8 cellular contexts compared by ENCODE assay signal in the genomic region with DNA sequence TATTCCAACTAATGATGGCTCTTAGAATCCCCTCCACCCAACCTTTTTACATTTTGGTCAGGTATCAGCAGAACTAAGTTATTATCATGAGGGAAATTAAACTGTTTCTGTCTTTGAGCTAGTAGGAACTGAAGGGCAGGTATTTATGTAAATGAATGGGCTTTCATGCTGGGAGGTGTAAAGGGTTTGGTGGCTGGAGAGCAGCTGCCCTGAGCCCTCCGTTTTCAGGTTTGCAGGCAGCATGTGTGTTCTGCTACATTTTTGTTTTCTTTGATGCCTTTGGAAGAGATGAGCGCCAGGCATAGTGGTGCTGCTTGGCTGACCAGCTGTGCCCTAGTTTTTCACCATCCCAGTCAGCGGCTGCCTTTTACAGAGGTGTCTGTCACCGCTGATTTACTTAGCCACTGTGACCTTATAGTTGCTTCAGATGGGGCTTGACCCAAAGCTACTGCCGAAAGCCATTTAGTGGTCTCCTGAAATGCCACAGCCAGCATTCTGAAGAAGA.
DNase-seq lines count a peak whose midpoint lies in the region; ATAC-seq lines count a peak whose summit lies in the region.

No MANE protein-coding gene starts in this region.

- H3K27ac Mint-ChIP-seq in activated naive CD4-positive, alpha-beta T cell treated with anti-CD3 and anti-CD28 coated beads, Interleukin-2, amount 10 ng/mL, durations not matched to agents 7 days and 5 days: peak overlapping the region; percentile 93
- H3K27ac Mint-ChIP-seq in activated naive CD4-positive, alpha-beta T cell treated with anti-CD3 and anti-CD28 coated beads, Interleukin-2, amount 50 U/mL, for 72 hours: peak overlapping the region; percentile 25 to 90

- H3K36me3 ChIP-seq in subcutaneous abdominal adipose tissue (ENCODE audit: control insufficient read depth in 5 of 5, insufficient read depth in 5 of 5, low read length in 5 of 5): no peaks in the 10 kb centered on the region

- H3K36me3 Mint-ChIP-seq in activated naive CD4-positive, alpha-beta T cell treated with anti-CD3 and anti-CD28 coated beads, Interleukin-2, amount 10 ng/mL, durations not matched to agents 7 days and 5 days: peaks cover 9% of the 10 kb centered on the region
- no peaks in the 10 kb centered on the region for H3K36me3 Mint-ChIP-seq in activated naive CD4-positive, alpha-beta T cell treated with anti-CD3 and anti-CD28 coated beads, Interleukin-2, amount 50 U/mL, for 72 hours

- no peaks in the 10 kb centered on the region for H3K27me3 ChIP-seq in subcutaneous abdominal adipose tissue (ENCODE audit: control insufficient read depth in 5 of 5, insufficient read depth in 4 of 5, low read length in 5 of 5)

- peak overlapping the region in 3 of 5 donors; percentile 32 to 75 (median 40) for H3K9ac ChIP-seq in subcutaneous abdominal adipose tissue (ENCODE audit: low read length in 5 of 5)

- peaks cover 63% of the 10 kb centered on the region for H3K4me1 Mint-ChIP-seq in activated naive CD4-positive, alpha-beta T cell treated with anti-CD3 and anti-CD28 coated beads, Interleukin-2, amount 10 ng/mL, durations not matched to agents 7 days and 5 days

- CTCF ChIA-PET in activated naive CD4-positive, alpha-beta T cell treated with anti-CD3 and anti-CD28 coated beads, Interleukin-2, amount 10 ng/mL, durations not matched to agents 7 days and 5 days (lab: Charles Lee): interaction anchor here (0.6 to 5.3 kb wide), 7 partner anchors 9 to 161 kb away, joined by 3 to 58 read pairs (median 5); no protein-coding TSS in a partner anchor

- no peak overlapping the region for H3K27ac ChIP-seq in subcutaneous abdominal adipose tissue (ENCODE audit: low read depth, low read length)

- peaks cover 0 to 16% (median 11%) of the 10 kb centered on the region in 5 donors for H3K4me1 ChIP-seq in subcutaneous abdominal adipose tissue (ENCODE audit: control insufficient read depth in 5 of 5, insufficient read depth in 5 of 5, low read length in 5 of 5)

- ATAC-seq in activated naive CD4-positive, alpha-beta T cell treated with anti-CD3 and anti-CD28 coated beads, Interleukin-2, amount 50 U/mL, for 72 hours: peak in 1 of 2 donors; percentile 19

- no peak for DNase-seq in activated naive CD4-positive, alpha-beta T cell treated with anti-CD3 and anti-CD28 coated beads, Interleukin-2, amount 10 ng/mL, durations not matched to agents 7 days and 5 days
- DNase-seq in activated naive CD4-positive, alpha-beta T cell treated with Interleukin-2 at 50 U/mL for 16 hours: no peak
- no peak for DNase-seq in activated naive CD4-positive, alpha-beta T cell treated with anti-CD3 and anti-CD28 coated beads, Interleukin-2, amount 50 U/mL, for 72 hours (ENCODE audit: low spot score in 2 of 2)
- DNase-seq in iPS-NIHi7 (ENCODE audit: extremely low spot score) (peak; percentile 28), NCI-H510A treated with DMSO at 0.1 percent for 48 hours (lab: John Stamatoyannopoulos, UW) (no peak), NCI-H2029 treated with DMSO at 0.1 percent for 48 hours (lab: John Stamatoyannopoulos, UW) (no peak), NCI-H1417 treated with DMSO at 0.1 percent for 48 hours (lab: John Stamatoyannopoulos, UW) (no peak)

- H3K27me3 Mint-ChIP-seq in activated naive CD4-positive, alpha-beta T cell treated with anti-CD3 and anti-CD28 coated beads, Interleukin-2, amount 10 ng/mL, durations not matched to agents 7 days and 5 days: no peaks in the 10 kb centered on the region

- no peaks in the 10 kb centered on the region for H3K9me3 Mint-ChIP-seq in activated naive CD4-positive, alpha-beta T cell treated with anti-CD3 and anti-CD28 coated beads, Interleukin-2, amount 10 ng/mL, durations not matched to agents 7 days and 5 days
- H3K9me3 Mint-ChIP-seq in activated naive CD4-positive, alpha-beta T cell treated with anti-CD3 and anti-CD28 coated beads, Interleukin-2, amount 50 U/mL, for 72 hours: no peaks in the 10 kb centered on the region

- no peaks in the 10 kb centered on the region for H3K9me3 ChIP-seq in subcutaneous abdominal adipose tissue (ENCODE audit: control insufficient read depth in 5 of 5, low read length in 5 of 5)

- H3K4me3 Mint-ChIP-seq in activated naive CD4-positive, alpha-beta T cell treated with anti-CD3 and anti-CD28 coated beads, Interleukin-2, amount 10 ng/mL, durations not matched to agents 7 days and 5 days: peak overlapping the region; percentile 77

- peak overlapping the region; percentile 61 to 77 (median 71) for H3K4me3 ChIP-seq in subcutaneous abdominal adipose tissue (ENCODE audit: low read depth in 1 of 5, low read length in 5 of 5)
